10 cellular contexts compared by ENCODE assay signal in the genomic region with DNA sequence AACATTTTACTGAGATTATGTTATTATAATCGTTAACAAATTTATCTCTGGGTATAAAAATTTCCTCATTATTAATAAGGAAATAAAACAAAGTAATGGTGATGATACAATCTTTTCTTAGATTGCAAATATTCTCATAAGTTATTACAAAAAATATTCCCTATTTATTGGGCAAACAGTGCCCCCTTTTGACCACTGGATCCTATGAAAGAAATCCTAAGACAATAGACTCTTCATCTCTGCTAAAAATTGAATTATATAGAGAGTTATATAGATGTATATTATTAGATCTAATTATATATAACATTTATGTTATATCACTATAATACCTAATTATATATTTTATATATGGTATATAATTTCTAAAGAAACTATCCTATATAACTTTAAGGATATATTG.
DNase-seq lines count a peak whose midpoint lies in the region; ATAC-seq and TF ChIP-seq lines count a peak whose summit lies in the region.
"Had no signal": no experiment of that assay in that cellular context is flagged by ENCODE, and none has a peak within 500 bp of the region (broad histone marks: within the 10 kb centered on the region; RNA-seq: fewer than 3 reads in every experiment).

No MANE protein-coding gene starts in this region.

- no peak overlapping the region for H3K4me3 ChIP-seq in fibroblast of villous mesenchyme (ENCODE audit: low read depth, low read length)

- in situ Hi-C loops in G401 (cut with HindIII; ENCODE audit: low sequenced_read_pairs), result no loop called here

- ATAC-seq in left lobe of liver, result no peak

- no peak overlapping the region for H3K27ac ChIP-seq in 22Rv1

- DNase-seq in G401 (ENCODE audit: low spot score) (peak; percentile 57), RKO (ENCODE audit: low spot score) (peak; percentile 54), fibroblast of villous mesenchyme (ENCODE audit: low read depth) (peak; percentile 17), UCSD-AML1 (lab: John Stamatoyannopoulos, UW; ENCODE audit: unreplicated experiment) (no peak), hypothalamus (lab: John Stamatoyannopoulos, UW) (no peak), amygdala (lab: John Stamatoyannopoulos, UW) (no peak), left lobe of liver (ENCODE audit: low spot score) (no peak)
- DNase-seq: activated effector memory CD4-positive, alpha-beta T cell treated with anti-CD3 and anti-CD28 coated beads, Interleukin-2, amount 50 U/mL, for 16 hours; stimulated activated CD4-positive, alpha-beta T cell treated with anti-CD3 and anti-CD28 coated beads, Interleukin-4, amount 100 ng/mL, for 1 hour had no signal

- TF ChIP-seq CTCF in 22Rv1 (IDR thresholded peaks at IDR 0.05) (peak; percentile 78), fibroblast of villous mesenchyme (IDR thresholded peaks at IDR 0.05; ENCODE audit: insufficient read depth, low read depth, low read length) (no peak)

Comparison
In these comparisons a context has a peak if more than half of its experiments do, and no peak if none do; other contexts are left out.
1. DNase-seq: peak in G401 (single experiment), RKO (single experiment) and fibroblast of villous mesenchyme (single experiment); none in UCSD-AML1 (single experiment), hypothalamus (0 of 51), amygdala (0 of 56) and left lobe of liver (single experiment).